Comparison of ENCODE assay signal across 8 cellular contexts in the genomic region with DNA sequence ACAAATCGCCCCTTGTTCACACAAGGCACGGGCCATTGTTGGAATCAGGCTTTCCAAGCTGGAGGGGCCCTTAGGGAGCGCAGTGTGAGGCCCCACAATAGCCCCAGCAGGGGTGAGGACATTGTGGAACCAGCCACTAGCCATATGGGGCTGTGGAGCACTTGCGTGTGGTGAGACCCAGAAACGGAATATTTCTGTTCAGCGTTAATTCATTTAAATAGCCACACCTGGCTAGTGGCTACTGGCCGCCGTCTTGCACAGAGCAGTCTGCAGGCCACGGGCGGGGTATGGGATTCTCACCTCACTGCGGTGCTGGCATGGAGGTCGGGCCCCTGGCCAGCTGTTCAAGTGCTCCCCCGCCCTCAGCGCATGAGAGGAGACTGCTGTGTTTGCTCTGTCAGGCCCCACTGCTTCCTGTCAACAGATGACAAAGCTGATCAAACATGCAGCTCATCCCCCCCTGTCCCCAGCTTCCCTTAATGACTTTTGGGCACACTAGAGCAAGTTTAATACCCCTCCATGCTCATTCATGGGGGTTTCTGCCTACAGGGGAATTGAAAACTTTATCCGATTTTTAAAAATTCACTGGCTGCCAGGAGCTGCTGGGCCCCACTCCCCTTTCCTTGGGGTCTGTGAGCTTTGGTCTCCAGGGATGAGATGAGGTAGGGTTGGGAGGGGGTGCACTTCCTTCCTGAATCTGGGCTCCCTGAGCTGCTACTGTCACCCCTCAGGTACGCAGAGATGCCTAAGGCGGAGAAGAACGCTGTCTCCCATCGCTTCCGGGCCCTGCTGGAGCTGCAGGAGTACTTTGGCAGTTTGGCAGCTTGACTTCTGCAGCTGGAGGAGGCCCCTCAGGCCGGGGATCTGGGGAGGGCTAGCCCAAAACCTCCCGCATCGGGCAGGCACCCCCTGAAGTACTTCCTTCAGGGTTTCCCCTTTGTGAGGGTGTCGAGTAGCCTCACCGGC. TPM values are rescaled to one million over a fixed set of nuclear protein-coding genes. Genes with fewer than 3 reads are reported as not detected.
DNase-seq lines count a peak whose midpoint lies in the region; ATAC-seq and TF ChIP-seq lines count a peak whose summit lies in the region.

No MANE protein-coding gene starts in this region.

- H3K4me1 ChIP-seq in psoas muscle (peaks cover 31% of the 10 kb centered on the region), foreskin keratinocyte (peaks cover 4% of the 10 kb centered on the region)

- TF ChIP-seq CTCF in psoas muscle (IDR thresholded peaks at IDR 0.05) (no peak), foreskin keratinocyte (conservative IDR thresholded peaks at IDR 0.05) (no peak)

- peak overlapping the region; percentile 74 for H3K27ac ChIP-seq in psoas muscle
- H3K27ac ChIP-seq in foreskin keratinocyte = no peak overlapping the region

- intact Hi-C loops in psoas muscle (cut with DNase I) = loop anchor here in 1 of 2 donors (5.0 kb wide), 1 partner anchor 89 kb away; no protein-coding TSS in a partner anchor

- peaks cover 0 to 26% of the 10 kb centered on the region in 2 donors for H3K36me3 ChIP-seq in psoas muscle (ENCODE audit: insufficient read depth in 1 of 2, low read depth in 1 of 2)

- peak; percentile 37 for DNase-seq in activated CD8-positive, alpha-beta memory T cell treated with anti-CD3 and anti-CD28 coated beads, Interleukin-2, amount 50 U/mL, for 4 hours
- DNase-seq in activated CD8-positive, alpha-beta memory T cell treated with anti-CD3 and anti-CD28 coated beads for 24 hours = no peak
- DNase-seq in NCI-H146 (lab: John Stamatoyannopoulos, UW) (peak; percentile 100), psoas muscle (peak in 1 of 2 donors; percentile 77), D341Med (ENCODE audit: low spot score) (no peak), HCEC 1CT (no peak), foreskin keratinocyte (no peak)
- peak; percentile 37 to 39 for DNase-seq in activated T-cell treated with anti-CD3 and anti-CD28 coated beads, Interleukin-2, amount 50 U/mL, for 48 hours

- H3K4me3 ChIP-seq in psoas muscle = no peak overlapping the region

- WGBS in psoas muscle, 3 donors = 42 to 57% (median 52%) methylated on average over 25 of the region's 25 CpGs

- no peaks in the 10 kb centered on the region for H3K27me3 ChIP-seq in psoas muscle (ENCODE audit: insufficient read depth in 3 of 3, low read length in 2 of 3)
- no peaks in the 10 kb centered on the region for H3K27me3 ChIP-seq in foreskin keratinocyte

- no peaks in the 10 kb centered on the region for H3K9me3 ChIP-seq in psoas muscle

- ATAC-seq in psoas muscle (peak; percentile 69 to 84 (median 82)), foreskin keratinocyte (no peak)

RNA-seq across cellular contexts. Expression of gene ITPA, which starts 13.6 kb away (rescaled TPM):
- 10 to 100 TPM; 19.6 to 26.0 (median 23.9) TPM for total RNA-seq in psoas muscle
- polyA plus RNA-seq in psoas muscle = 10 to 100 TPM; 28.4 to 83.9 (median 41.0) TPM
- 47.2 and 58.0 TPM in 2 replicates for total RNA-seq in foreskin keratinocyte
- 82.1 and 97.0 TPM in 2 replicates for polyA plus RNA-seq in foreskin keratinocyte

RNA-seq across cellular contexts. Expression of gene SLC4A11, which starts 16.1 kb away (rescaled TPM):
- 1 to 10 TPM in 1 of 4 donors, under 1 TPM in 3; 0.44 to 1.4 (median 0.66) TPM for total RNA-seq in psoas muscle
- polyA plus RNA-seq in psoas muscle = under 1 TPM; 0.10 to 0.39 (median 0.23) TPM
- total RNA-seq in foreskin keratinocyte = 11.3 TPM in 2 replicates
- polyA plus RNA-seq in foreskin keratinocyte = 9.6 and 10.2 TPM in 2 replicates

RNA-seq across cellular contexts. Expression of gene DDRGK1, which starts 18.4 kb away (rescaled TPM):
- total RNA-seq in psoas muscle = 10 to 100 TPM; 36.6 to 49.7 (median 42.3) TPM
- polyA plus RNA-seq in psoas muscle = 10 to 100 TPM; 58.3 to 82.2 (median 71.7) TPM
- 42.3 and 47.4 TPM in 2 replicates for total RNA-seq in foreskin keratinocyte
- 64.4 and 69.6 TPM in 2 replicates for polyA plus RNA-seq in foreskin keratinocyte

RNA-seq across cellular contexts. Expression of gene LZTS3, which starts 49.6 kb away (rescaled TPM):
- total RNA-seq in psoas muscle = 10 to 100 TPM in 1 of 4 donors, 1 to 10 TPM in 3; 5.8 to 10.5 (median 7.5) TPM
- polyA plus RNA-seq in psoas muscle = 10 to 100 TPM in 1 of 3 donors, 1 to 10 TPM in 2; 4.1 to 13.7 (median 8.0) TPM
- total RNA-seq in foreskin keratinocyte = 3.1 and 3.3 TPM in 2 replicates
- 1.8 and 2.4 TPM in 2 replicates for polyA plus RNA-seq in foreskin keratinocyte

Comparison
In these comparisons a context has a peak if more than half of its experiments do, and no peak if none do; other contexts are left out.
1. DNase-seq: peak in activated CD8-positive, alpha-beta memory T cell treated with anti-CD3 and anti-CD28 coated beads, Interleukin-2, amount 50 U/mL, for 4 hours (single experiment), NCI-H146 (single experiment) and activated T-cell treated with anti-CD3 and anti-CD28 coated beads, Interleukin-2, amount 50 U/mL, for 48 hours (2 of 2); none in activated CD8-positive, alpha-beta memory T cell treated with anti-CD3 and anti-CD28 coated beads for 24 hours (single experiment), D341Med (single experiment), HCEC 1CT (single experiment) and foreskin keratinocyte (0 of 2).